In the genomic region with DNA sequence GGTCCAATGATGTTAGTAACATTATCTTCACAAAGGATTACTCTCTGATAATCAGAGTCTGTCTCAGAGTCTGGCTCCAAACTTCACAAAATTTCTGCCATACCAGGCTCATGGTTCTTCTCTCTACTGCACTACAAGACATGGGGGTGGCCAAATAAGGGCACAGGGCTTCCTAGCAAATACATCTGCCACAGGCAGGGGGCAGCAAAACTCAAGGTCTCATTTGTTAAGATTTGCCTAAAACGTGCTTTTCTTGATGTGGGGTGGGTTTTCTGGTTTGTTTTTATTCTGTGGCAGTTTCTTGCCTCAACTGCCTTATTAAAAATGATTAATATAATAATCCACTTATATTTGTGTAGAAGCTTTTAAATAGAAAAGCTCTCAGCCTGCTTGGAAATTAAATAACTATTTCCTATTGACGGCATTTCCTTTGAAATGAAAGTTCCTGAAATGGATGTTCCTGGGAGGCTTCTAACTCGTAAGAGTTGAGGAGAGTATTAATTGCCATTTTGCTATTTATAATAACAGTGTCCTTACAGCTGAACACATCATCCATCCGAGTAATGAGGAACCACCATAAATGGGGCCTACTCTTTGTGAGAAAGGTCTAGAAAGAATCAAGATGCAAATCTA, we compare ENCODE assay signal across 8 cellular contexts. TPM values are rescaled to one million over a fixed set of nuclear protein-coding genes. Genes with fewer than 3 reads are reported as not detected.
DNase-seq lines count a peak whose midpoint lies in the region; ATAC-seq and TF ChIP-seq lines count a peak whose summit lies in the region.

No MANE protein-coding gene starts in this region.

- H3K4me3 ChIP-seq in coronary artery (no peak overlapping the region), mesenchymal stem cell (ENCODE audit: insufficient read depth in 1 of 2, low read depth in 1 of 2, low read length in 2 of 2) (no peak overlapping the region)

- peak; percentile 45 for TF ChIP-seq CTCF in coronary artery (IDR thresholded peaks at IDR 0.05)

- DNase-seq in GDM1 (lab: John Stamatoyannopoulos, UW), result peak; percentile 29
- DNase-seq in NCI-H2171 (lab: John Stamatoyannopoulos, UW), result peak; percentile 24
- DNase-seq in activated CD4-positive, CD25-positive, alpha-beta regulatory T cell treated with anti-CD3 and anti-CD28 coated beads, Interleukin-2, amount 50 U/mL, for 72 hours, result peak; percentile 53
- DNase-seq in coronary artery (ENCODE audit: low spot score), result no peak
- peak; percentile 57 for DNase-seq in mesenchymal stem cell
- peak; percentile 0 to 33 (median 8) for DNase-seq in stimulated activated naive CD4-positive, alpha-beta T cell (lab: John Stamatoyannopoulos, UW)
- no peak for DNase-seq in OCI-M2 (lab: John Stamatoyannopoulos, UW; ENCODE audit: unreplicated experiment)

- no peak overlapping the region for H3K4me2 ChIP-seq in mesenchymal stem cell (ENCODE audit: low read length, poor library complexity, severe bottlenecking)

- H4K91ac ChIP-seq in mesenchymal stem cell (ENCODE audit: low read length), result no peak overlapping the region

- no peak overlapping the region for H3K9ac ChIP-seq in mesenchymal stem cell (ENCODE audit: low read length)

- no peak overlapping the region for H3K4ac ChIP-seq in mesenchymal stem cell (ENCODE audit: low read depth in 1 of 2, low read length in 2 of 2)

- no peak overlapping the region for H4K8ac ChIP-seq in mesenchymal stem cell (ENCODE audit: low read length)

- ATAC-seq in HG02852 (IDR thresholded peaks at IDR 0.05; ENCODE audit: unreplicated experiment), result peak; percentile 66

- no peak overlapping the region for H2AFZ ChIP-seq in mesenchymal stem cell (ENCODE audit: low read depth, low read length)

- H3K23ac ChIP-seq in mesenchymal stem cell (ENCODE audit: low read length in 2 of 2), result no peak overlapping the region

- 100% methylated on average over 1 of the region's 4 CpGs for WGBS in mesenchymal stem cell

- no peak overlapping the region for H2BK12ac ChIP-seq in mesenchymal stem cell (ENCODE audit: low read length in 2 of 2)

- H2AK5ac ChIP-seq in mesenchymal stem cell (ENCODE audit: low read length, severe bottlenecking), result no peak overlapping the region

- no peaks in the 10 kb centered on the region for H3K9me3 ChIP-seq in mesenchymal stem cell (ENCODE audit: control insufficient read depth, low read length)

- no peak overlapping the region for H3K14ac ChIP-seq in mesenchymal stem cell (ENCODE audit: low read length in 2 of 2)

- no peaks in the 10 kb centered on the region for H3K79me1 ChIP-seq in mesenchymal stem cell (replicated peaks; ENCODE audit: low read length, poor library complexity, severe bottlenecking)

- no peak overlapping the region for H3K27ac ChIP-seq in coronary artery
- no peak overlapping the region for H3K27ac ChIP-seq in mesenchymal stem cell (ENCODE audit: low read length, poor library complexity, severe bottlenecking)

- peaks cover 4% of the 10 kb centered on the region for H3K4me1 ChIP-seq in mesenchymal stem cell (ENCODE audit: control insufficient read depth, insufficient read depth, low read depth, low read length)

- no peaks in the 10 kb centered on the region for H3K36me3 ChIP-seq in mesenchymal stem cell (ENCODE audit: control insufficient read depth in 1 of 2, insufficient read depth in 2 of 2, low read depth in 1 of 2, low read length in 2 of 2)

- no peak overlapping the region for H2BK15ac ChIP-seq in mesenchymal stem cell (ENCODE audit: low read depth, poor library complexity, severe bottlenecking)

- no peak overlapping the region for H3K18ac ChIP-seq in mesenchymal stem cell (ENCODE audit: low read depth in 1 of 2, low read length in 2 of 2)

- H2BK120ac ChIP-seq in mesenchymal stem cell (ENCODE audit: low read depth, low read length), result no peak overlapping the region

- H3K27me3 ChIP-seq in mesenchymal stem cell (ENCODE audit: control insufficient read depth in 1 of 2, insufficient read depth in 1 of 2, low read length in 2 of 2), result peaks cover 0 to 3% of the 10 kb centered on the region in 2 experiments

- H2BK5ac ChIP-seq in mesenchymal stem cell (ENCODE audit: low read depth, low read length, poor library complexity, severe bottlenecking), result no peak overlapping the region

RNA-seq across cellular contexts. Expression of gene SST, which starts 53.8 kb away (rescaled TPM):
- not detected for polyA plus RNA-seq in mesenchymal stem cell (2013, experiment 1 of 2)
- polyA plus RNA-seq in mesenchymal stem cell (2013, experiment 2 of 2), result not detected

Comparison
In these comparisons a context has a peak if more than half of its experiments do, and no peak if none do; other contexts are left out.
1. DNase-seq: peak in GDM1 (single experiment), NCI-H2171 (single experiment), activated CD4-positive, CD25-positive, alpha-beta regulatory T cell treated with anti-CD3 and anti-CD28 coated beads, Interleukin-2, amount 50 U/mL, for 72 hours (single experiment), mesenchymal stem cell (single experiment) and stimulated activated naive CD4-positive, alpha-beta T cell (6 of 6); none in coronary artery (single experiment) and OCI-M2 (single experiment).